ENCODE assay signal across 8 cellular contexts in genomic region chr10:51879238-51879637, GRCh38.
DNase-seq lines count a peak whose midpoint lies in the region; ATAC-seq, FAIRE-seq and TF ChIP-seq lines count a peak whose summit lies in the region.

No MANE protein-coding gene starts in this region.

- H3K4me2 ChIP-seq in mesenchymal stem cell (ENCODE audit: low read length, poor library complexity, severe bottlenecking), result no peak overlapping the region
- no peak overlapping the region for H3K4me2 ChIP-seq in HepG2 (ENCODE audit: low read depth, low read length)

- H3K79me2 ChIP-seq in HepG2 (ENCODE audit: insufficient read depth, low read length), result no peaks in the 10 kb centered on the region

- in situ Hi-C loops in HepG2 (cut with HindIII; ENCODE audit: extremely low pct_ligation_motif_present, low pct_unique_long_range_greater_than_20kb), result no loop called here

- no peaks in the 10 kb centered on the region for H3K79me1 ChIP-seq in mesenchymal stem cell (replicated peaks; ENCODE audit: low read length, poor library complexity, severe bottlenecking)

- no peak overlapping the region for H2BK120ac ChIP-seq in mesenchymal stem cell (ENCODE audit: low read depth, low read length)

- H3K36me3 ChIP-seq in mesenchymal stem cell (ENCODE audit: control insufficient read depth in 1 of 2, insufficient read depth in 2 of 2, low read depth in 1 of 2, low read length in 2 of 2), result no peaks in the 10 kb centered on the region
- no peaks in the 10 kb centered on the region for H3K36me3 ChIP-seq in HepG2 (replicated peaks in 1 of 2; ENCODE audit: control insufficient read depth in 1 of 2, insufficient read depth in 2 of 2, low read length in 2 of 2)

- H3K18ac ChIP-seq in mesenchymal stem cell (ENCODE audit: low read depth in 1 of 2, low read length in 2 of 2), result no peak overlapping the region

- no peak overlapping the region for H2BK15ac ChIP-seq in mesenchymal stem cell (ENCODE audit: low read depth, poor library complexity, severe bottlenecking)

- intact Hi-C loops in HepG2 (cut with micrococcal nuclease; ENCODE audit: unreplicated experiment), result no loop called here

- no TSS peak for BruUV-seq in HepG2 (replicated peaks; lab: Mats Ljungman, UMichigan)

- TF ChIP-seq CTCF in HepG2 (CRISPR knock-in tag; IDR thresholded peaks at IDR 0.05), result no peak

- POLR2A ChIA-PET in HepG2 (lab: Yijun Ruan, JAX), result no interaction called here

- TF ChIP-seq RAD21 in HepG2 (CRISPR knock-in tag; IDR thresholded peaks at IDR 0.05), result no peak

- H3K9ac ChIP-seq in mesenchymal stem cell (ENCODE audit: low read length), result peak overlapping the region; percentile 90
- H3K9ac ChIP-seq in HepG2 (ENCODE audit: insufficient read depth, low read depth, low read length), result no peak overlapping the region

- H3K23ac ChIP-seq in mesenchymal stem cell (ENCODE audit: low read length in 2 of 2), result no peak overlapping the region

- no CpG with 5 or more reads among the region's 1 CpG for WGBS in mesenchymal stem cell
- WGBS in HepG2 (ENCODE audit: low lambda C conversion rate), result 8% methylated on average over 1 of the region's 1 CpG

- no peak overlapping the region for H3K4ac ChIP-seq in mesenchymal stem cell (ENCODE audit: low read depth in 1 of 2, low read length in 2 of 2)

- CTCF ChIA-PET in HepG2 (lab: Yijun Ruan, JAX; ENCODE audit: low intra/inter-chr PET ratio, low total read pairs), result no interaction called here

- H2BK5ac ChIP-seq in mesenchymal stem cell (ENCODE audit: low read depth, low read length, poor library complexity, severe bottlenecking), result no peak overlapping the region

- peak; percentile 90 for ATAC-seq in GM21423 (IDR thresholded peaks at IDR 0.05; ENCODE audit: unreplicated experiment)
- peak; percentile 90 for ATAC-seq in HG03575 (IDR thresholded peaks at IDR 0.05; ENCODE audit: extremely low read depth, insufficient number of reproducible peaks, low FRiP score, unreplicated experiment)
- no peak for ATAC-seq in HepG2

- TF ChIP-seq EP300 in HepG2 (IDR thresholded peaks at IDR 0.05; ENCODE audit: low read depth in 2 of 2, low read length in 2 of 2), result no peak
- no peak for TF ChIP-seq EP300 in HepG2 (CRISPR knock-in tag; IDR thresholded peaks at IDR 0.05; ENCODE audit: borderline replicate concordance)

- H3K27me3 ChIP-seq in mesenchymal stem cell (ENCODE audit: control insufficient read depth in 1 of 2, insufficient read depth in 1 of 2, low read length in 2 of 2) (no peaks in the 10 kb centered on the region), HepG2 (ENCODE audit: control insufficient read depth in 1 of 2, insufficient read depth in 2 of 2, low read length in 2 of 2) (no peaks in the 10 kb centered on the region)

- H3K4me3 ChIP-seq in mesenchymal stem cell (ENCODE audit: insufficient read depth in 1 of 2, low read depth in 1 of 2, low read length in 2 of 2), result peak overlapping the region in 1 of 2 experiments; percentile 65
- no peak overlapping the region for H3K4me3 ChIP-seq in HepG2 (replicated peaks in 1 of 3; ENCODE audit: insufficient read depth in 1 of 3, low read depth in 2 of 3, low read length in 3 of 3)

- H2AFZ ChIP-seq in mesenchymal stem cell (ENCODE audit: low read depth, low read length), result no peak overlapping the region
- H2AFZ ChIP-seq in HepG2 (ENCODE audit: low read length), result no peak overlapping the region

- no peak for FAIRE-seq in HepG2 (lab: Jason Lieb, UNC)

- H3K27ac ChIP-seq in mesenchymal stem cell (ENCODE audit: low read length, poor library complexity, severe bottlenecking) (peak overlapping the region; percentile 23), HepG2 (ENCODE audit: extremely low read length, insufficient read depth, low read length) (no peak overlapping the region)

- H4K91ac ChIP-seq in mesenchymal stem cell (ENCODE audit: low read length), result no peak overlapping the region

- TF ChIP-seq POLR2A in HepG2 (IDR thresholded peaks at IDR 0.05; ENCODE audit: insufficient read depth in 1 of 2, low read depth in 2 of 2, low read length in 2 of 2), result no peak

- H3K4me1 ChIP-seq in mesenchymal stem cell (ENCODE audit: control insufficient read depth, insufficient read depth, low read depth, low read length) (no peaks in the 10 kb centered on the region), HepG2 (ENCODE audit: insufficient read depth, low read length) (no peaks in the 10 kb centered on the region)

- H3K9me3 ChIP-seq in mesenchymal stem cell (ENCODE audit: control insufficient read depth, low read length), result peaks cover 14% of the 10 kb centered on the region
- H3K9me3 ChIP-seq in HepG2 (ENCODE audit: low read length), result no peaks in the 10 kb centered on the region

- DNase-seq in GM03348 (ENCODE audit: low spot score), result peak; percentile 76
- DNase-seq in astrocyte of the hippocampus (ENCODE audit: low read depth, low spot score), result peak; percentile 76
- DNase-seq in mesenchymal stem cell, result peak; percentile 100
- DNase-seq in hippocampal formation (lab: John Stamatoyannopoulos, UW), result no peak
- no peak for DNase-seq in HepG2 (ENCODE audit: low spot score)
- DNase-seq in activated gamma-delta T cell (lab: John Stamatoyannopoulos, UW), result no peak

- H2AK5ac ChIP-seq in mesenchymal stem cell (ENCODE audit: low read length, severe bottlenecking), result no peak overlapping the region

- H4K8ac ChIP-seq in mesenchymal stem cell (ENCODE audit: low read length), result no peak overlapping the region

- no peaks in the 10 kb centered on the region for H4K20me1 ChIP-seq in HepG2 (ENCODE audit: insufficient read depth, low read length)

- H2BK12ac ChIP-seq in mesenchymal stem cell (ENCODE audit: low read length in 2 of 2), result no peak overlapping the region

- no peak overlapping the region for H3K14ac ChIP-seq in mesenchymal stem cell (ENCODE audit: low read length in 2 of 2)

TF ChIP-seq in HepG2, 621 proteins besides CTCF, POLR2A, EP300 and RAD21:
- TF ChIP-seq ZNF614 (CRISPR knock-in tag; IDR thresholded peaks at IDR 0.05; ENCODE audit: borderline replicate concordance), result no peak
- TF ChIP-seq ZNF687 (CRISPR knock-in tag; IDR thresholded peaks at IDR 0.05), result no peak
- TF ChIP-seq ARID3A (IDR thresholded peaks at IDR 0.05; ENCODE audit: low read depth, low read length), result no peak
- TF ChIP-seq MTERF4 (CRISPR knock-in tag; IDR thresholded peaks at IDR 0.05), result no peak

Comparison
In these comparisons a context has a peak if more than half of its experiments do, and no peak if none do; other contexts are left out.
1. DNase-seq: peak in GM03348 (single experiment), astrocyte of the hippocampus (single experiment) and mesenchymal stem cell (single experiment); none in hippocampal formation (0 of 2), HepG2 (single experiment) and activated gamma-delta T cell (single experiment).